8 cellular contexts compared by ENCODE assay signal in genomic region chr5:39058178-39058577, GRCh38. TPM values are rescaled to one million over a fixed set of nuclear protein-coding genes. Genes with fewer than 3 reads are reported as not detected.
DNase-seq lines count a peak whose midpoint lies in the region; ATAC-seq and TF ChIP-seq lines count a peak whose summit lies in the region.

No MANE protein-coding gene starts in this region.

- peak overlapping the region; percentile 69 for H3K4me2 ChIP-seq in DND-41 (ENCODE audit: insufficient read depth, low read length)

- TF ChIP-seq CTCF in DND-41 (IDR thresholded peaks at IDR 0.05; ENCODE audit: borderline replicate concordance, extremely low read depth, low read length, poor library complexity, severe bottlenecking) (no peak), foreskin fibroblast (IDR thresholded peaks at IDR 0.05; ENCODE audit: low read depth, low read length) (no peak), type B pancreatic cell (conservative IDR thresholded peaks at IDR 0.05) (no peak)

- H4K20me1 ChIP-seq in DND-41 (ENCODE audit: insufficient read depth, low read length) = peaks cover 29% of the 10 kb centered on the region

- H3K36me3 ChIP-seq in DND-41 (ENCODE audit: insufficient read depth, low read length) = peaks cover 16% of the 10 kb centered on the region

- no peaks in the 10 kb centered on the region for H3K27me3 Mint-ChIP-seq in type B pancreatic cell

- POLR2A ChIA-PET in HEK293T (lab: Yijun Ruan, JAX) = no interaction called here

- H2AFZ ChIP-seq in DND-41 (ENCODE audit: low read depth, low read length) = no peak overlapping the region

- peaks cover 11% of the 10 kb centered on the region for H3K4me1 Mint-ChIP-seq in type B pancreatic cell (ENCODE audit: unreplicated experiment)

- no peak overlapping the region for H3K4me3 Mint-ChIP-seq in type B pancreatic cell

- H3K27me3 ChIP-seq in DND-41 (ENCODE audit: insufficient read depth, low read length, poor library complexity) = no peaks in the 10 kb centered on the region

- H3K79me2 ChIP-seq in DND-41 (ENCODE audit: insufficient read depth, low read length) = peaks cover 98% of the 10 kb centered on the region

- H3K4me1 ChIP-seq in DND-41 (ENCODE audit: insufficient read depth, low read length) = peaks cover 34% of the 10 kb centered on the region

- no peak overlapping the region for H3K27ac Mint-ChIP-seq in type B pancreatic cell

- H3K9me3 ChIP-seq in DND-41 (ENCODE audit: insufficient read depth, low read length, severe bottlenecking) = no peaks in the 10 kb centered on the region

- peak overlapping the region; percentile 31 to 52; a peak in 2 of 4 replicates for H3K4me3 ChIP-seq in DND-41 (ENCODE audit: low read depth in 1 of 2, low read length in 2 of 2)
- H3K4me3 ChIP-seq in foreskin fibroblast (ENCODE audit: low read depth in 1 of 2, low read length in 2 of 2) = peak overlapping the region; percentile 5 to 41

- H3K9ac ChIP-seq in DND-41 (ENCODE audit: low read depth, low read length) = peak overlapping the region; percentile 45

- H3K9me3 Mint-ChIP-seq in type B pancreatic cell = peaks cover 6% of the 10 kb centered on the region

- no peak for DNase-seq in DND-41
- DNase-seq in foreskin fibroblast = no peak
- DNase-seq in superior temporal gyrus (ENCODE audit: extremely low spot score) = no peak
- no peak for DNase-seq in HEK293T (ENCODE audit: extremely low spot score)
- DNase-seq in stimulated activated naive CD4-positive, alpha-beta T cell (lab: John Stamatoyannopoulos, UW) = no peak
- DNase-seq in type B pancreatic cell (ENCODE audit: extremely low spot score, unreplicated experiment) = no peak

- peak overlapping the region; percentile 64 for H3K27ac ChIP-seq in DND-41 (ENCODE audit: low read length)

- ATAC-seq in DND-41 (ENCODE audit: insufficient read depth, low read depth) (peak; percentile 68; the same call in 2 of the 3 replicates), GM19463 (IDR thresholded peaks at IDR 0.05; ENCODE audit: unreplicated experiment) (peak; percentile 88), HG03520 (IDR thresholded peaks at IDR 0.05; ENCODE audit: unreplicated experiment) (peak; percentile 75)

- H3K36me3 Mint-ChIP-seq in type B pancreatic cell = peaks cover 11% of the 10 kb centered on the region

- CTCF ChIA-PET in HEK293T (lab: Yijun Ruan, JAX) = no interaction called here

TF ChIP-seq in HEK293T, 16 proteins besides CTCF, POLR2A, EP300 and RAD21:
- TF ChIP-seq FOXM1 (IDR thresholded peaks at IDR 0.05; ENCODE audit: borderline replicate concordance) (no peak), FOXA1 (IDR thresholded peaks at IDR 0.05) (no peak), SP1 (IDR thresholded peaks at IDR 0.05) (no peak), SUZ12 (IDR thresholded peaks at IDR 0.05) (no peak), ZNF384 (IDR thresholded peaks at IDR 0.05) (no peak), TARDBP (IDR thresholded peaks at IDR 0.05) (no peak), HDGF (IDR thresholded peaks at IDR 0.05; ENCODE audit: borderline replicate concordance) (no peak), CTBP1 (IDR thresholded peaks at IDR 0.05; ENCODE audit: borderline replicate concordance) (no peak), LEF1 (IDR thresholded peaks at IDR 0.05; ENCODE audit: borderline replicate concordance) (no peak), BHLHE40 (IDR thresholded peaks at IDR 0.05; ENCODE audit: borderline replicate concordance) (no peak), NFRKB (IDR thresholded peaks at IDR 0.05) (no peak), ELF4 (IDR thresholded peaks at IDR 0.05) (no peak), PKNOX1 (IDR thresholded peaks at IDR 0.05) (no peak), L3MBTL2 (conservative IDR thresholded peaks at IDR 0.05) (no peak), ARNT (IDR thresholded peaks at IDR 0.05) (no peak)

RNA-seq across cellular contexts. Expression of gene RICTOR, which starts 16.0 kb away (rescaled TPM):
- 30.1 and 31.8 TPM in 2 replicates for total RNA-seq in type B pancreatic cell (ENCODE audit: low replicate concordance)
